In the genomic region with DNA sequence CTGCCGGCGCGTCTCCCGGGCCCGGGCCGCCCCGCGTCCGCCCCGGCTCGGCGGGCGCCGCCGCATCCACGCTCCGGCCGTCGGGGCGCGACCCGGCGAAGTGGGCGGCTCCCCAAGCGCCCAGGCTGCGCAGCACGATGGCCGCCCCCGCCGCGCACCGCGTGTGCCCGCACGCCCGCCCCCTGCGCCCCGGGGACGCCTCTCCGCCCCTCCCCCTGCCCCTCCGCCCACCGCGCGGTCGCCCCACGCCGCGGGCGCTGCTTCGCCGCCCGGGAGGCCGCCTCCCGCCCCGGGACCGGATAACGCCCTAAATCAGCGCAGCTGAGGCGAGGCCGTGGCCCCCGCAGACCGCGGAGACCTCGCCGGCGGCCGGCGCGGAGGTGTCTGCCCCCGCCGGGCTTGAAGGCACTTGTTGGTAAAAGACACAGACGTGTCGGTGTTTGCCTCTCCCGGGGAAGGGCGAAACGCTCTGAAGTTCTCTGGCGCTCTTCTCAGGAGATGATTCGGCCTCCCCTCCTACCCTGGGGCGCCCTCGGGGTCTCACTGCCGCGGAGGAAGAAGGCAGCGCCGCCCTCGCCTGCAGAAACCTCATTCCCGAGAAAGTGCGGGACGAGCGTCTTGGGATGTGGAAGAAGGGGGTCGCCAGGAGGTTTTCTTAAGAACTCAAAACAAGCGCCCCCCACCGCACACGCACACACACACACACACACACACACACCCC, we compare ENCODE assay signal across 8 cellular contexts. TPM values are rescaled to one million over a fixed set of nuclear protein-coding genes. Genes with fewer than 3 reads are reported as not detected.
DNase-seq lines count a peak whose midpoint lies in the region; ATAC-seq and TF ChIP-seq lines count a peak whose summit lies in the region.

Gene BNC1, minus strand, starts transcription at position 102 of the 721 bp plus-strand sequence. Its CDS starts 36 bp downstream, at position 66.

- ATAC-seq in HG03442 (IDR thresholded peaks at IDR 0.05; ENCODE audit: unreplicated experiment) = no peak

- H3K27ac ChIP-seq in AG04450 (ENCODE audit: low read depth, low read length) = no peak within 1 kb of the TSS
- peak within 1 kb of the TSS; percentile 98 for H3K27ac ChIP-seq in epithelial cell of prostate
- no peak within 1 kb of the TSS for H3K27ac ChIP-seq in neural cell (ENCODE audit: low read length)

- TF ChIP-seq RAD21 in neural cell (conservative IDR thresholded peaks at IDR 0.05) = no peak

- TF ChIP-seq EP300 in neural cell (conservative IDR thresholded peaks at IDR 0.05; ENCODE audit: poor library complexity, severe bottlenecking) = no peak

- no peaks in the 10 kb centered on the region for H3K9me2 ChIP-seq in neural cell (ENCODE audit: insufficient read depth, low read length)

- no peak within 1 kb of the TSS for H2AFZ ChIP-seq in neural cell (ENCODE audit: low read depth, low read length)

- CTCF ChIA-PET in AG04450 (lab: Charles Lee) = interaction anchor here (0.7 to 1.4 kb wide), 2 partner anchors 37 to 152 kb away, joined by 3 to 7 read pairs; no protein-coding TSS in a partner anchor

- TF ChIP-seq CTCF in AG04450 (IDR thresholded peaks at IDR 0.05; ENCODE audit: low read depth, low read length) (no peak), neural cell (IDR thresholded peaks at IDR 0.05; ENCODE audit: poor library complexity, severe bottlenecking) (no peak)

- H3K4me3 ChIP-seq in AG04450 (ENCODE audit: low read depth, low read length) = peak within 1 kb of the TSS; percentile 63
- peak within 1 kb of the TSS; percentile 85 for H3K4me3 ChIP-seq in MG63
- H3K4me3 ChIP-seq in neural cell (ENCODE audit: low read length) = peak within 1 kb of the TSS; percentile 62

- H3K79me2 ChIP-seq in neural cell (replicated peaks; ENCODE audit: insufficient read depth, low read length) = no peaks in the 10 kb centered on the region

- H3K9me3 ChIP-seq in AG04450 (ENCODE audit: control insufficient read depth, insufficient read depth, low read length) = peaks cover 7% of the 10 kb centered on the region; the same call in 1 of the 2 replicates
- H3K9me3 ChIP-seq in MG63 = no peaks in the 10 kb centered on the region
- H3K9me3 ChIP-seq in neural cell (ENCODE audit: low read length) = no peaks in the 10 kb centered on the region

- POLR2A ChIA-PET in AG04450 (lab: Yijun Ruan, JAX) = no interaction called here

- H3K27me3 ChIP-seq in AG04450 (ENCODE audit: control insufficient read depth, insufficient read depth, low read length) = peaks cover 35% of the 10 kb centered on the region
- H3K27me3 ChIP-seq in MG63 = no peaks in the 10 kb centered on the region
- peaks cover 73% of the 10 kb centered on the region for H3K27me3 ChIP-seq in neural cell (ENCODE audit: insufficient read depth, low read depth, low read length)

- DNase-seq in AG04450 (ENCODE audit: low read depth, low spot score) (no peak), MG63 (peak; percentile 70), epithelial cell of prostate (ENCODE audit: low read depth, low spot score) (no peak), foreskin melanocyte (no peak), NCI-H2107 (lab: John Stamatoyannopoulos, UW) (no peak), NCI-H748 treated with DMSO at 0.1 percent for 48 hours (lab: John Stamatoyannopoulos, UW) (no peak)

- H4K20me1 ChIP-seq in neural cell (ENCODE audit: insufficient read depth) = no peaks in the 10 kb centered on the region

- H3F3A ChIP-seq in neural cell (ENCODE audit: insufficient read depth, low read length, poor library complexity, severe bottlenecking) = no peaks in the 10 kb centered on the region

- no peak within 1 kb of the TSS for H3K4me2 ChIP-seq in neural cell (ENCODE audit: low read length)

- no peak within 1 kb of the TSS for H3K9ac ChIP-seq in neural cell (ENCODE audit: low read length)

- H3K36me3 ChIP-seq in MG63 = peaks cover 27% of the 10 kb centered on the region
- H3K36me3 ChIP-seq in neural cell (ENCODE audit: insufficient read depth, low read length) = no peaks in the 10 kb centered on the region

TF ChIP-seq in neural cell, 6 proteins besides CTCF, POLR2A, EP300 and RAD21:
- TF ChIP-seq MXI1 (conservative IDR thresholded peaks at IDR 0.05; ENCODE audit: poor library complexity, severe bottlenecking) (no peak), EZH2 (IDR thresholded peaks at IDR 0.05; ENCODE audit: borderline replicate concordance, insufficient read depth, low read length, poor library complexity, severe bottlenecking) (peak; percentile 92)

RNA-seq across cellular contexts. Expression of gene BNC1, which starts in this region (rescaled TPM):
- polyA plus RNA-seq in AG04450 (2011; rRNA removed) (2.2 and 2.6 TPM in 2 replicates), neural cell (not detected in 2 replicates)
- 3.5 and 3.9 TPM in 2 replicates for polyA minus RNA-seq in AG04450 (2011; rRNA and poly(A)+ RNA removed)
- 23.5 and 28.6 TPM in 2 replicates for total RNA-seq in MG63 (2014; rRNA removed; shearing (Covaris generic); ENCODE audit: low replicate concordance)
- polyA minus RNA-seq in neural cell = not detected in 2 replicates
